In the genomic region with DNA sequence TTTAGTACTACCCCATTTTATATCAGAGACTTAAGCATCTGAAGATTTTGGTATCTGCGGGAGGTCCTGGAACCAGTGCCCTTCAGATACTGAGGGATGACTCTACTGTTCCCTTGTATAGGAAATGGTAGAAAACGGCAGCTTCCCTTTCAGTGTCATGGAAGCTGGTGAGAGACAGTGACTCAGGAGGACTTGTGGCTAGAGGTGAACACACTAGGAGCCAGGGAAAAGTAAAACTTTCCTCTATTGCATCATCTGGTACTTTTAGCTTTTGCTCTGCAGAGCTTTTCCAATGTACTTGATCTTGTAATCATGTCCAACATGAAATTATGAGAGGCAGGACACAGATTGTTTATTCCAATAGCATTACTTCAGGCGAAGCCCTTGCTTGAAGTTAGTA, we compare ENCODE assay signal across 16 cellular contexts. TPM values are rescaled to one million over a fixed set of nuclear protein-coding genes. Genes with fewer than 3 reads are reported as not detected.
A peak's percentile ranks its signal among the peaks of the same experiment; 100 is the strongest.
DNase-seq lines count a peak whose midpoint lies in the region; ATAC-seq and TF ChIP-seq lines count a peak whose summit lies in the region.
"Had no signal": no experiment of that assay in that cellular context is flagged by ENCODE, and none has a peak within 500 bp of the region (broad histone marks: within the 10 kb centered on the region; RNA-seq: fewer than 3 reads in every experiment).

No MANE protein-coding gene starts in this region.

- intact Hi-C loops in left lung (cut with DNase I) = no loop called here

- peak; percentile 84 for ATAC-seq in activated naive CD8-positive, alpha-beta T cell treated with anti-CD3 and anti-CD28 coated beads, Interleukin-2, amount 50 U/mL, for 24 hours
- peak; percentile 69 for ATAC-seq in left lung
- no peak for ATAC-seq in activated CD4-positive, CD25-positive, alpha-beta regulatory T cell treated with anti-CD3 and anti-CD28 coated beads, Interleukin-2, amount 50 U/mL, for 24 hours
- ATAC-seq: WTC11 had no signal

- H3K9me3 Mint-ChIP-seq in activated naive CD8-positive, alpha-beta T cell treated with anti-CD3 and anti-CD28 coated beads, Interleukin-2, amount 50 U/mL, for 24 hours = no peaks in the 10 kb centered on the region
- no peaks in the 10 kb centered on the region for H3K9me3 Mint-ChIP-seq in activated naive CD8-positive, alpha-beta T cell treated with anti-CD3 and anti-CD28 coated beads for 36 hours
- H3K9me3 Mint-ChIP-seq in type B pancreatic cell = no peaks in the 10 kb centered on the region
- no peaks in the 10 kb centered on the region for H3K9me3 Mint-ChIP-seq in nephron progenitor cell
- H3K9me3 Mint-ChIP-seq: memory B cell, WTC11 had no signal

- no peak for TF ChIP-seq CTCF in cardiac fibroblast (IDR thresholded peaks at IDR 0.05; ENCODE audit: low read depth, low read length)
- TF ChIP-seq CTCF in left lung (IDR thresholded peaks at IDR 0.05) = no peak
- TF ChIP-seq CTCF in type B pancreatic cell (conservative IDR thresholded peaks at IDR 0.05) = no peak
- no peak for TF ChIP-seq CTCF in nephron progenitor cell (IDR thresholded peaks at IDR 0.05)

- H3K27ac Mint-ChIP-seq in activated naive CD8-positive, alpha-beta T cell treated with anti-CD3 and anti-CD28 coated beads, Interleukin-2, amount 50 U/mL, for 24 hours = peak overlapping the region; percentile 45
- no peak overlapping the region for H3K27ac Mint-ChIP-seq in activated naive CD8-positive, alpha-beta T cell treated with anti-CD3 and anti-CD28 coated beads for 36 hours
- H3K27ac Mint-ChIP-seq in type B pancreatic cell (peak overlapping the region; percentile 14), nephron progenitor cell (no peak overlapping the region)

- DNase-seq in activated naive CD8-positive, alpha-beta T cell treated with anti-CD3 and anti-CD28 coated beads, Interleukin-2, amount 50 U/mL, for 24 hours = no peak
- DNase-seq in activated naive CD8-positive, alpha-beta T cell treated with anti-CD3 and anti-CD28 coated beads for 36 hours = no peak
- peak; percentile 0 to 89 for DNase-seq in cardiac fibroblast (ENCODE audit: low read depth in 2 of 2)
- no peak for DNase-seq in left lung
- DNase-seq in type B pancreatic cell (ENCODE audit: extremely low spot score, unreplicated experiment) = no peak
- no peak for DNase-seq in DMS 273 (lab: John Stamatoyannopoulos, UW; ENCODE audit: unreplicated experiment)
- no peak for DNase-seq in nephron progenitor cell
- DNase-seq: activated T-cell treated with anti-CD3 and anti-CD28 coated beads, Interleukin-2, amount 50 U/mL, for 48 hours; caudate nucleus; foreskin melanocyte; NCI-H524; SJCRH30 had no signal

- no peaks in the 10 kb centered on the region for H3K27me3 ChIP-seq in left lung
- H3K27me3 ChIP-seq: SJCRH30, suprapubic skin had no signal

- H3K9me3 ChIP-seq in left lung = no peaks in the 10 kb centered on the region
- H3K9me3 ChIP-seq: SJCRH30, suprapubic skin had no signal

- peaks cover 13 to 66% of the 10 kb centered on the region in 2 donors for H3K4me1 ChIP-seq in left lung
- H3K4me1 ChIP-seq: SJCRH30, suprapubic skin had no signal

- peaks cover 12% of the 10 kb centered on the region for H3K4me1 Mint-ChIP-seq in activated naive CD8-positive, alpha-beta T cell treated with anti-CD3 and anti-CD28 coated beads, Interleukin-2, amount 50 U/mL, for 24 hours
- peaks cover 7% of the 10 kb centered on the region for H3K4me1 Mint-ChIP-seq in activated naive CD8-positive, alpha-beta T cell treated with anti-CD3 and anti-CD28 coated beads for 36 hours
- H3K4me1 Mint-ChIP-seq in type B pancreatic cell (ENCODE audit: unreplicated experiment) (peaks cover 8% of the 10 kb centered on the region), nephron progenitor cell (no peaks in the 10 kb centered on the region)

- peaks cover 9% of the 10 kb centered on the region for H3K36me3 Mint-ChIP-seq in activated naive CD8-positive, alpha-beta T cell treated with anti-CD3 and anti-CD28 coated beads, Interleukin-2, amount 50 U/mL, for 24 hours (ENCODE audit: low read depth)
- H3K36me3 Mint-ChIP-seq in activated naive CD8-positive, alpha-beta T cell treated with anti-CD3 and anti-CD28 coated beads for 36 hours = peaks cover 5% of the 10 kb centered on the region
- H3K36me3 Mint-ChIP-seq in type B pancreatic cell (no peaks in the 10 kb centered on the region), nephron progenitor cell (ENCODE audit: low read depth) (no peaks in the 10 kb centered on the region)
- H3K36me3 Mint-ChIP-seq: WTC11 had no signal

- H3K36me3 ChIP-seq in left lung = peaks cover 0 to 40% of the 10 kb centered on the region in 2 donors
- H3K36me3 ChIP-seq: SJCRH30 had no signal

- H3K4me3 ChIP-seq in cardiac fibroblast (replicated peaks in 1 of 2; ENCODE audit: low read depth in 2 of 2, low read length in 2 of 2) (no peak overlapping the region), left lung (no peak overlapping the region)
- H3K4me3 ChIP-seq: SJCRH30, suprapubic skin had no signal

- H3K27me3 Mint-ChIP-seq in activated naive CD8-positive, alpha-beta T cell treated with anti-CD3 and anti-CD28 coated beads, Interleukin-2, amount 50 U/mL, for 24 hours = no peaks in the 10 kb centered on the region
- no peaks in the 10 kb centered on the region for H3K27me3 Mint-ChIP-seq in activated naive CD8-positive, alpha-beta T cell treated with anti-CD3 and anti-CD28 coated beads for 36 hours
- no peaks in the 10 kb centered on the region for H3K27me3 Mint-ChIP-seq in type B pancreatic cell
- peaks cover 7% of the 10 kb centered on the region for H3K27me3 Mint-ChIP-seq in nephron progenitor cell (ENCODE audit: low read depth, poor library complexity)
- H3K27me3 Mint-ChIP-seq: memory B cell had no signal

- no peak overlapping the region for H3K4me3 Mint-ChIP-seq in activated naive CD8-positive, alpha-beta T cell treated with anti-CD3 and anti-CD28 coated beads, Interleukin-2, amount 50 U/mL, for 24 hours
- H3K4me3 Mint-ChIP-seq in activated naive CD8-positive, alpha-beta T cell treated with anti-CD3 and anti-CD28 coated beads for 36 hours = no peak overlapping the region
- H3K4me3 Mint-ChIP-seq in type B pancreatic cell (no peak overlapping the region), nephron progenitor cell (no peak overlapping the region)
- H3K4me3 Mint-ChIP-seq: memory B cell, WTC11 had no signal

- peak overlapping the region; percentile 47 to 61 for H3K27ac ChIP-seq in left lung
- H3K27ac ChIP-seq: SJCRH30, suprapubic skin had no signal

RNA-seq across cellular contexts. Expression of a gene that starts 45.0 kb away (rescaled TPM):
- 1 to 10 TPM; 2.1 to 2.3 TPM for total RNA-seq in activated naive CD8-positive, alpha-beta T cell treated with anti-CD3 and anti-CD28 coated beads for 36 hours
- total RNA-seq in left lung (10 to 100 TPM; 60.4 to 74.8 TPM), type B pancreatic cell (ENCODE audit: low replicate concordance) (10.8 and 19.4 TPM in 2 replicates)

Comparison
In these comparisons a context has a peak if more than half of its experiments do, and no peak if none do; other contexts are left out.
1. H3K27ac Mint-ChIP-seq: peak in activated naive CD8-positive, alpha-beta T cell treated with anti-CD3 and anti-CD28 coated beads, Interleukin-2, amount 50 U/mL, for 24 hours (single experiment) and type B pancreatic cell (single experiment); none in activated naive CD8-positive, alpha-beta T cell treated with anti-CD3 and anti-CD28 coated beads for 36 hours (single experiment) and nephron progenitor cell (single experiment).
2. ATAC-seq: peak in activated naive CD8-positive, alpha-beta T cell treated with anti-CD3 and anti-CD28 coated beads, Interleukin-2, amount 50 U/mL, for 24 hours (single experiment) and left lung (single experiment); none in activated CD4-positive, CD25-positive, alpha-beta regulatory T cell treated with anti-CD3 and anti-CD28 coated beads, Interleukin-2, amount 50 U/mL, for 24 hours (0 of 2).
3. DNase-seq: peak in cardiac fibroblast (2 of 2); none in activated naive CD8-positive, alpha-beta T cell treated with anti-CD3 and anti-CD28 coated beads, Interleukin-2, amount 50 U/mL, for 24 hours (single experiment), activated naive CD8-positive, alpha-beta T cell treated with anti-CD3 and anti-CD28 coated beads for 36 hours (single experiment), left lung (0 of 2), type B pancreatic cell (single experiment), DMS 273 (single experiment) and nephron progenitor cell (single experiment).